15 cellular contexts compared by ENCODE assay signal in the genomic region with DNA sequence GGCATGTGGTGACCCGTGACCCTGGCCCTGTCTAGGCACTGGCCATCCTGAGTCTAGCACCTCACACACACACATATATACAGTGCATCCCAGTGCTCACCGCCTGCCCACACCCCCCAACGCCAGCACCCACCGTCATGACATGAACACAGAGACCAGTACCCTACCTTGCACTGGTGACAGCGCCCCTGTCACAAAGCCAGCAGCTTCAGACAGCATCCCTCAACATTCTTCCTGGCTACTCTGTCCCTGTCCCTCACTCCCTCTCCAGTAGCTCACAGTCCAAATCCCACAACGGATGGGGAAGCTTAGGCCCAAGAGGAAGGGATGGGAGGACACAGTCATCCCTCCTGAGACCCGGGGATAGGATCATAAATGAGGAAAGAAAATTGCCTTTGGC. TPM values are rescaled to one million over a fixed set of nuclear protein-coding genes. Genes with fewer than 3 reads are reported as not detected.
DNase-seq lines count a peak whose midpoint lies in the region; ATAC-seq, FAIRE-seq and TF ChIP-seq lines count a peak whose summit lies in the region.
"Had no signal": no experiment of that assay in that cellular context is flagged by ENCODE, and none has a peak within 500 bp of the region (broad histone marks: within the 10 kb centered on the region; RNA-seq: fewer than 3 reads in every experiment).

No MANE protein-coding gene starts in this region.

- H3K27ac ChIP-seq in heart right ventricle, result peak overlapping the region; percentile 73 to 98 (median 93)
- H3K27ac ChIP-seq in trophoblast cell (ENCODE audit: low read depth, low read length), result peak overlapping the region; percentile 99
- peak overlapping the region; percentile 94 to 97 for H3K27ac ChIP-seq in uterus
- H3K27ac ChIP-seq in small intestine (ENCODE audit: low read depth in 1 of 2, low read length in 1 of 2), result no peak overlapping the region

- no peak for TF ChIP-seq CTCF in heart right ventricle (IDR thresholded peaks at IDR 0.05)
- TF ChIP-seq CTCF in uterus (IDR thresholded peaks at IDR 0.05), result no peak

- H3K4ac ChIP-seq in trophoblast cell (ENCODE audit: low read depth, low read length), result no peak overlapping the region

- peaks cover 22% of the 10 kb centered on the region for H3K79me2 ChIP-seq in trophoblast cell (ENCODE audit: control insufficient read depth, insufficient read depth, low read length, poor library complexity)

- H3K9me3 ChIP-seq in heart right ventricle (no peaks in the 10 kb centered on the region), trophoblast cell (ENCODE audit: insufficient read depth, low read depth, low read length) (no peaks in the 10 kb centered on the region), uterus (no peaks in the 10 kb centered on the region), small intestine (ENCODE audit: control insufficient read depth, low read depth) (no peaks in the 10 kb centered on the region)

- ATAC-seq in Right ventricle myocardium inferior, result no peak
- ATAC-seq in heart right ventricle, result peak in 4 of 8 donors; percentile 0 to 9 (median 1)
- ATAC-seq in HG03095 (IDR thresholded peaks at IDR 0.05; ENCODE audit: unreplicated experiment), result no peak

- no peak for TF ChIP-seq POLR2A in uterus (IDR thresholded peaks at IDR 0.05)

- H3K18ac ChIP-seq in trophoblast cell (ENCODE audit: low read length), result no peak overlapping the region

- no peak overlapping the region for H3K23ac ChIP-seq in trophoblast cell (ENCODE audit: low read length)

- no peak overlapping the region for H3K4me3 ChIP-seq in heart right ventricle
- H3K4me3 ChIP-seq in trophoblast cell (ENCODE audit: low read depth, low read length), result peak overlapping the region; percentile 7
- no peak overlapping the region for H3K4me3 ChIP-seq in uterus
- no peak overlapping the region for H3K4me3 ChIP-seq in small intestine (ENCODE audit: low read depth in 1 of 2, low read length in 2 of 2)

- H2AK5ac ChIP-seq in trophoblast cell (ENCODE audit: low read length), result no peak overlapping the region

- H2AFZ ChIP-seq in trophoblast cell (ENCODE audit: insufficient read depth, low read length, poor library complexity), result no peak overlapping the region

- peaks cover 59 to 96% (median 84%) of the 10 kb centered on the region in 9 donors for H3K4me1 ChIP-seq in heart right ventricle
- H3K4me1 ChIP-seq in trophoblast cell (ENCODE audit: control insufficient read depth in 1 of 2, insufficient read depth in 2 of 2, low read length in 2 of 2), result peaks cover 48 to 50% of the 10 kb centered on the region in 2 experiments
- peaks cover 5 to 49% of the 10 kb centered on the region in 2 donors for H3K4me1 ChIP-seq in uterus
- H3K4me1 ChIP-seq in small intestine (ENCODE audit: control insufficient read depth in 2 of 2, insufficient read depth in 1 of 2, low read depth in 1 of 2, low read length in 1 of 2), result no peaks in the 10 kb centered on the region

- peak; percentile 16 for DNase-seq in Right ventricle myocardium inferior (ENCODE audit: missing footprints)
- DNase-seq in cardiac septum (ENCODE audit: low spot score), result no peak
- no peak for DNase-seq in heart right ventricle
- DNase-seq in trophoblast cell, result no peak
- peak in 1 of 2 donors; percentile 40 for DNase-seq in uterus
- DNase-seq in NCI-H1417 treated with DMSO at 0.1 percent for 48 hours (lab: John Stamatoyannopoulos, UW), result no peak
- no peak for DNase-seq in small intestine
- DNase-seq: aorta, GOT3, NCI-H446 treated with DMSO at 0.1 percent for 48 hours had no signal

- H2BK5ac ChIP-seq in trophoblast cell (ENCODE audit: low read depth, low read length, poor library complexity), result no peak overlapping the region

- intact Hi-C loops in Right ventricle myocardium inferior (cut with DNase I) (no loop called here), cardiac septum (cut with DNase I) (no loop called here), heart right ventricle (cut with DNase I) (loop anchor here in 1 of 10 donors (2.0 kb wide), 1 partner anchor 18 kb away; no protein-coding TSS in a partner anchor), uterus (cut with DNase I; ENCODE audit: low total_unique reads) (no loop called here)

- WGBS in heart right ventricle, 2 donors, result 46 to 52% methylated on average over 7 of the region's 7 CpGs
- no CpG with 5 or more reads among the region's 7 CpGs for WGBS in trophoblast cell (ENCODE audit: extremely low coverage, insufficient coverage, insufficient read length)
- 70 to 76% (median 74%) methylated on average over 7 of the region's 7 CpGs for WGBS in small intestine, 3 donors

- H3K79me1 ChIP-seq in trophoblast cell (ENCODE audit: low read length), result peaks cover 40% of the 10 kb centered on the region

- H3K27me3 ChIP-seq in heart right ventricle (peaks cover 0 to 20% (median 0%) of the 10 kb centered on the region in 7 donors), trophoblast cell (ENCODE audit: insufficient read depth, low read length) (no peaks in the 10 kb centered on the region), uterus (no peaks in the 10 kb centered on the region), small intestine (ENCODE audit: control insufficient read depth in 2 of 2, insufficient read depth in 2 of 2, low read length in 2 of 2) (no peaks in the 10 kb centered on the region)

- no peak overlapping the region for H4K8ac ChIP-seq in trophoblast cell (ENCODE audit: low read depth, low read length)

- no peak overlapping the region for H2BK12ac ChIP-seq in trophoblast cell (ENCODE audit: low read length)

- H4K91ac ChIP-seq in trophoblast cell (ENCODE audit: low read depth, low read length), result no peak overlapping the region

- no peak for FAIRE-seq in small intestine (lab: Jason Lieb, UNC)
- FAIRE-seq: G401.6 had no signal

- H3K36me3 ChIP-seq in heart right ventricle (no peaks in the 10 kb centered on the region), trophoblast cell (ENCODE audit: control insufficient read depth in 1 of 2, insufficient read depth in 2 of 2, low read length in 2 of 2) (peaks cover 1 to 4% of the 10 kb centered on the region in 2 experiments), uterus (no peaks in the 10 kb centered on the region), small intestine (ENCODE audit: control insufficient read depth in 2 of 2, insufficient read depth in 2 of 2, low read length in 2 of 2) (no peaks in the 10 kb centered on the region)

- H4K12ac ChIP-seq in trophoblast cell (ENCODE audit: low read depth, low read length), result no peak overlapping the region

- peak overlapping the region; percentile 26 for H3K9ac ChIP-seq in trophoblast cell (ENCODE audit: low read length)

- no peak overlapping the region for H2BK120ac ChIP-seq in trophoblast cell (ENCODE audit: insufficient read depth, low read length, poor library complexity)

- no peak overlapping the region for H3K14ac ChIP-seq in trophoblast cell (ENCODE audit: low read length)

- peak overlapping the region; percentile 83 for H3K4me2 ChIP-seq in trophoblast cell (ENCODE audit: low read length)

RNA-seq across cellular contexts. Expression of a gene that starts 27.1 kb away (rescaled TPM):
- total RNA-seq in Right ventricle myocardium inferior, result 51.2 TPM
- 57.7 TPM for total RNA-seq in cardiac septum
- 10 to 100 TPM; 32.2 to 53.1 (median 42.9) TPM for total RNA-seq in heart right ventricle
- 10 to 100 TPM; 17.0 to 33.7 TPM for polyA plus RNA-seq in heart right ventricle
- polyA plus RNA-seq in trophoblast cell (2013), result 37.4 and 37.5 TPM in 2 replicates
- total RNA-seq in uterus, result 100 to 1,000 TPM in 1 of 4 donors, 10 to 100 TPM in 3; 11.2 to 179 (median 50.7) TPM
- polyA plus RNA-seq in small intestine, result 1 to 10 TPM; 3.5 to 8.7 (median 5.1) TPM

RNA-seq across cellular contexts. Expression of a gene that starts 58.1 kb away (rescaled TPM):
- 5.1 TPM for total RNA-seq in Right ventricle myocardium inferior
- total RNA-seq in cardiac septum, result 3.8 TPM
- 10 to 100 TPM in 1 of 10 donors, 1 to 10 TPM in 9; 1.4 to 11.0 (median 2.4) TPM for total RNA-seq in heart right ventricle
- 1 to 10 TPM; 4.8 to 6.9 TPM for polyA plus RNA-seq in heart right ventricle
- 0.04 TPM in 1 of 2 replicates, not detected in the other for polyA plus RNA-seq in trophoblast cell (2013)
- 10 to 100 TPM in 3 of 4 donors, 1 to 10 TPM in 1; 3.0 to 35.9 (median 18.8) TPM for total RNA-seq in uterus
- 10 to 100 TPM in 1 of 3 donors, 1 to 10 TPM in 2; 1.6 to 12.6 (median 1.6) TPM for polyA plus RNA-seq in small intestine
- total RNA-seq: epithelial cell of proximal tubule, kidney epithelial cell had no signal
- polyA plus RNA-seq: AG04450 had no signal

Comparison
In these comparisons a context has a peak if more than half of its experiments do, and no peak if none do; other contexts are left out.
1. H3K27ac ChIP-seq: peak in heart right ventricle (10 of 10), trophoblast cell (single experiment) and uterus (2 of 2); none in small intestine (0 of 2).